In the genomic region with DNA sequence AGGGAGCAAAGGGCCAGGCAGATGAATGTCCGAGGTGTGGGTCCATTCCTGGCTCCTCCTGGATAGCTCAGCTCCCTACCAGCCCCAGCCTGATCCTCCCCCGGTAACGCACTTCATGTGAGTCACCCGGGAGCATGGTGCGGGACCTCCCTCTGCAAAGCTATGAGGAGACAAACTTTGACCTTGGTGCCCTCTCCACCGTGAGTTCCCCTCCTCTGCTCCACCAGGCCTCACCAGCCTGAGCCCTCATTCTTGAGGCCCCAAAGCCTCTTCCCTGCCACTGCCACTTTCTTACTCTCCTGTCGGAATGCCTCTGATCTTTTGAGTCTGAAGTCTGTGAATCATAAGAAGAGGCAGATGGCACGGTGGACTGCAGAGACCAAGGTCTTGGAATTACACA, we compare ENCODE assay signal across 23 cellular contexts. TPM values are rescaled to one million over a fixed set of nuclear protein-coding genes. Genes with fewer than 3 reads are reported as not detected.
DNase-seq lines count a peak whose midpoint lies in the region; ATAC-seq and TF ChIP-seq lines count a peak whose summit lies in the region.
"Had no signal": no experiment of that assay in that cellular context is flagged by ENCODE, and none has a peak within 500 bp of the region (broad histone marks: within the 10 kb centered on the region; RNA-seq: fewer than 3 reads in every experiment).

No MANE protein-coding gene starts in this region.

- H3K4me2 ChIP-seq in SK-N-SH, result no peak overlapping the region

- H2AFZ ChIP-seq in SK-N-SH (ENCODE audit: low read depth), result no peak overlapping the region

- 58% methylated on average over 5 of the region's 8 CpGs for WGBS in SK-N-SH (ENCODE audit: low lambda C conversion rate)

- no peaks in the 10 kb centered on the region for H3F3A ChIP-seq in SK-N-SH (replicated peaks; ENCODE audit: insufficient read depth)

- no peak for DNase-seq in SK-N-SH
- peak; percentile 15 for DNase-seq in EH (ENCODE audit: low read depth)
- DNase-seq in activated T-helper 2 cell treated with anti-CD3 and anti-CD28 coated beads, Interferon-gamma antibody, Interleukin-2, Interleukin-4, amounts not matched to agents 10 μg/mL and 5 μg/mL and 100 μg/mL, durations not matched to agents 14 hours and 24 hours and 36 hours (ENCODE audit: low spot score), result no peak
- DNase-seq in nephron progenitor cell, result no peak
- DNase-seq in left lung, result no peak
- DNase-seq in HAP-1 (ENCODE audit: low spot score in 2 of 2), result no peak
- DNase-seq: activated T-cell treated with anti-CD3 and anti-CD28 coated beads, Interleukin-2, amount 50 U/mL, for 72 hours; BE2C; Caco-2; foreskin fibroblast; IMR-90; MM.1S; NCI-H1694; NCI-H69; occipital lobe; retina; RPMI8226 had no signal

- H3K4me3 ChIP-seq in SK-N-SH (ENCODE audit: low read depth in 2 of 2, low read length in 1 of 2) (no peak overlapping the region), left lung (no peak overlapping the region), HAP-1 (no peak overlapping the region)
- H3K4me3 ChIP-seq: lung had no signal

- no peak for TF ChIP-seq EP300 in SK-N-SH (IDR thresholded peaks at IDR 0.05; ENCODE audit: borderline replicate concordance in 1 of 2, low read depth in 1 of 2, low read length in 1 of 2)

- H3K9me3 ChIP-seq in SK-N-SH (no peaks in the 10 kb centered on the region), left lung (no peaks in the 10 kb centered on the region), HAP-1 (no peaks in the 10 kb centered on the region)
- H3K9me3 ChIP-seq: BE2C, Caco-2 had no signal

- CTCF ChIA-PET in SK-N-SH (lab: Yijun Ruan, JAX), result interaction anchor here (1.0 kb wide), 1 partner anchor 11 kb away, joined by 3 read pairs; no protein-coding TSS in a partner anchor

- no peak overlapping the region for H3K4me3 Mint-ChIP-seq in activated T-helper 2 cell treated with anti-CD3 and anti-CD28 coated beads, Interferon-gamma antibody, Interleukin-2, Interleukin-4, amounts not matched to agents 10 μg/mL and 5 μg/mL and 100 μg/mL, durations not matched to agents 14 hours and 24 hours and 36 hours (ENCODE audit: low read depth)
- H3K4me3 Mint-ChIP-seq in nephron progenitor cell, result peak overlapping the region; percentile 25
- H3K4me3 Mint-ChIP-seq: activated naive CD8-positive, alpha-beta T cell; type B pancreatic cell had no signal

- peaks cover 3% of the 10 kb centered on the region for H3K36me3 Mint-ChIP-seq in activated T-helper 2 cell treated with anti-CD3 and anti-CD28 coated beads, Interferon-gamma antibody, Interleukin-2, Interleukin-4, amounts not matched to agents 10 μg/mL and 5 μg/mL and 100 μg/mL, durations not matched to agents 14 hours and 24 hours and 36 hours (ENCODE audit: low read depth)
- no peaks in the 10 kb centered on the region for H3K36me3 Mint-ChIP-seq in nephron progenitor cell (ENCODE audit: low read depth)
- H3K36me3 Mint-ChIP-seq: activated naive CD8-positive, alpha-beta T cell; type B pancreatic cell had no signal

- H3K27ac Mint-ChIP-seq in activated T-helper 2 cell treated with anti-CD3 and anti-CD28 coated beads, Interferon-gamma antibody, Interleukin-2, Interleukin-4, amounts not matched to agents 10 μg/mL and 5 μg/mL and 100 μg/mL, durations not matched to agents 14 hours and 24 hours and 36 hours, result peak overlapping the region; percentile 76
- peak overlapping the region; percentile 73 for H3K27ac Mint-ChIP-seq in nephron progenitor cell
- H3K27ac Mint-ChIP-seq: activated naive CD8-positive, alpha-beta T cell; activated T-cell treated with anti-CD3 and anti-CD28 coated beads, Interleukin-2, amount 50 U/mL, for 72 hours; type B pancreatic cell had no signal

- no peaks in the 10 kb centered on the region for H3K79me2 ChIP-seq in SK-N-SH (ENCODE audit: insufficient read depth)

- ATAC-seq in SK-N-SH treated with all-trans-retinoic acid at 6 μM for 48 hours (peak; percentile 31; the same call in 1 of the 3 replicates), HG03045 (IDR thresholded peaks at IDR 0.05; ENCODE audit: unreplicated experiment) (no peak), left lung (no peak)

- H3K27me3 ChIP-seq in SK-N-SH (ENCODE audit: insufficient read depth) (no peaks in the 10 kb centered on the region), left lung (peaks cover 0 to 1% of the 10 kb centered on the region in 2 donors), HAP-1 (ENCODE audit: low read depth) (no peaks in the 10 kb centered on the region)
- H3K27me3 ChIP-seq: BE2C had no signal

- TF ChIP-seq CTCF in SK-N-SH (IDR thresholded peaks at IDR 0.05) (no peak), nephron progenitor cell (IDR thresholded peaks at IDR 0.05) (no peak), left lung (IDR thresholded peaks at IDR 0.05) (no peak)

- no peak for TF ChIP-seq RAD21 in SK-N-SH (IDR thresholded peaks at IDR 0.05; ENCODE audit: low read length)

- H3K4me1 ChIP-seq in SK-N-SH (ENCODE audit: control insufficient read depth in 1 of 2, insufficient read depth in 2 of 2, low read depth in 1 of 2, low read length in 1 of 2) (no peaks in the 10 kb centered on the region; a peak in 2 of 4 replicates), left lung (peaks cover 4 to 13% of the 10 kb centered on the region in 2 donors), HAP-1 (no peaks in the 10 kb centered on the region)
- H3K4me1 ChIP-seq: BE2C had no signal

- H3K9me3 Mint-ChIP-seq in activated T-helper 2 cell treated with anti-CD3 and anti-CD28 coated beads, Interferon-gamma antibody, Interleukin-2, Interleukin-4, amounts not matched to agents 10 μg/mL and 5 μg/mL and 100 μg/mL, durations not matched to agents 14 hours and 24 hours and 36 hours, result no peaks in the 10 kb centered on the region
- no peaks in the 10 kb centered on the region for H3K9me3 Mint-ChIP-seq in nephron progenitor cell
- H3K9me3 Mint-ChIP-seq: activated T-cell treated with anti-CD3 and anti-CD28 coated beads, Interleukin-2, amount 50 U/mL, for 72 hours; type B pancreatic cell had no signal

- intact Hi-C loops in activated T-helper 2 cell treated with anti-CD3 and anti-CD28 coated beads, Interferon-gamma antibody, Interleukin-2, Interleukin-4, amounts not matched to agents 10 μg/mL and 5 μg/mL and 100 μg/mL, durations not matched to agents 14 hours and 24 hours and 36 hours (cut with micrococcal nuclease), result loop anchor here (10.0 kb wide), 1 partner anchor 333 kb away; no protein-coding TSS in a partner anchor
- intact Hi-C loops in left lung (cut with DNase I), result no loop called here

- no peak overlapping the region for H3K9ac ChIP-seq in SK-N-SH

- H4K20me1 ChIP-seq in SK-N-SH (ENCODE audit: insufficient read depth), result no peaks in the 10 kb centered on the region

- in situ Hi-C loops in HAP-1 (cut with MboI; ENCODE audit: low sequenced_read_pairs), result no loop called here

- H3K4me1 Mint-ChIP-seq in activated T-helper 2 cell treated with anti-CD3 and anti-CD28 coated beads, Interferon-gamma antibody, Interleukin-2, Interleukin-4, amounts not matched to agents 10 μg/mL and 5 μg/mL and 100 μg/mL, durations not matched to agents 14 hours and 24 hours and 36 hours (ENCODE audit: low read depth), result peaks cover 42% of the 10 kb centered on the region
- peaks cover 80% of the 10 kb centered on the region for H3K4me1 Mint-ChIP-seq in nephron progenitor cell

- no peaks in the 10 kb centered on the region for H3K9me2 ChIP-seq in SK-N-SH

- no peaks in the 10 kb centered on the region for H3K36me3 ChIP-seq in SK-N-SH (replicated peaks in 1 of 2; ENCODE audit: control insufficient read depth in 1 of 2, insufficient read depth in 2 of 2, low read length in 1 of 2)
- no peaks in the 10 kb centered on the region for H3K36me3 ChIP-seq in left lung
- no peaks in the 10 kb centered on the region for H3K36me3 ChIP-seq in HAP-1 (replicated peaks)
- H3K36me3 ChIP-seq: BE2C had no signal

- H3K27me3 Mint-ChIP-seq in activated T-helper 2 cell treated with anti-CD3 and anti-CD28 coated beads, Interferon-gamma antibody, Interleukin-2, Interleukin-4, amounts not matched to agents 10 μg/mL and 5 μg/mL and 100 μg/mL, durations not matched to agents 14 hours and 24 hours and 36 hours (ENCODE audit: low read depth), result no peaks in the 10 kb centered on the region
- peaks cover 12% of the 10 kb centered on the region for H3K27me3 Mint-ChIP-seq in nephron progenitor cell (ENCODE audit: low read depth, poor library complexity)
- H3K27me3 Mint-ChIP-seq: activated naive CD8-positive, alpha-beta T cell had no signal

- POLR2A ChIA-PET in SK-N-SH (lab: Yijun Ruan, JAX), result no interaction called here

- no peak overlapping the region for H3K27ac ChIP-seq in SK-N-SH (ENCODE audit: low read depth in 2 of 2, low read length in 1 of 2)
- no peak overlapping the region for H3K27ac ChIP-seq in left lung
- H3K27ac ChIP-seq: HL-60 had no signal

TF ChIP-seq in SK-N-SH treated with all-trans-retinoic acid at 6 μM for 48 hours, 23 proteins besides CTCF, POLR2A, EP300 and RAD21 (continues in another document):
- no peak for TF ChIP-seq TCF4 (CRISPR knock-in tag; IDR thresholded peaks at IDR 0.05; ENCODE audit: borderline replicate concordance)
- no peak for TF ChIP-seq ZFP30 (CRISPR knock-in tag; IDR thresholded peaks at IDR 0.05)
- TF ChIP-seq OSR1 (CRISPR knock-in tag; IDR thresholded peaks at IDR 0.05), result no peak
- no peak for TF ChIP-seq RARB (CRISPR knock-in tag; IDR thresholded peaks at IDR 0.05)
- no peak for TF ChIP-seq ZNF565 (CRISPR knock-in tag; conservative IDR thresholded peaks at IDR 0.05; ENCODE audit: low read depth)
- no peak for TF ChIP-seq ARNTL (CRISPR knock-in tag; IDR thresholded peaks at IDR 0.05; ENCODE audit: borderline replicate concordance, low read depth)

TF ChIP-seq in SK-N-SH, 30 proteins besides CTCF, POLR2A, EP300 and RAD21 (continues in another document):
- TF ChIP-seq ELF1 (IDR thresholded peaks at IDR 0.05) (no peak), ZBTB33 (IDR thresholded peaks at IDR 0.05; ENCODE audit: borderline replicate concordance, low read depth) (no peak)

RNA-seq across cellular contexts. Expression of gene CD82, which starts 37.4 kb away (rescaled TPM):
- polyA plus RNA-seq in SK-N-SH (2012; rRNA removed), result 35.6 and 39.2 TPM in 2 replicates
- 17.9 and 24.9 TPM in 2 replicates for polyA plus RNA-seq in SK-N-SH (2012; cell fraction: cytosol; rRNA removed)
- 12.5 and 16.5 TPM in 2 replicates for polyA plus RNA-seq in SK-N-SH (2012; cell fraction: nucleus; rRNA removed)
- total RNA-seq in activated T-helper 2 cell treated with anti-CD3 and anti-CD28 coated beads, Interferon-gamma antibody, Interleukin-2, Interleukin-4, amounts not matched to agents 10 μg/mL and 5 μg/mL and 100 μg/mL, durations not matched to agents 14 hours and 24 hours and 36 hours, result 397 and 425 TPM in 2 replicates
- 100 to 1,000 TPM in 1 of 2 donors, 10 to 100 TPM in 1; 88.4 to 244 TPM for total RNA-seq in left lung
